Comparison of ENCODE assay signal across 8 cellular contexts in genomic region chr17:9890124-9890523, GRCh38. TPM values are rescaled to one million over a fixed set of nuclear protein-coding genes. Genes with fewer than 3 reads are reported as not detected.
DNase-seq lines count a peak whose midpoint lies in the region; ATAC-seq, FAIRE-seq and TF ChIP-seq lines count a peak whose summit lies in the region.

No MANE protein-coding gene starts in this region.

- FAIRE-seq in GM18507 (lab: Jason Lieb, UNC): peak; percentile 36

- no peak overlapping the region for H3K27ac ChIP-seq in heart left ventricle

- peak in 3 of 4 donors; percentile 39 to 52 (median 50) for ATAC-seq in heart left ventricle
- ATAC-seq in HG03196 (IDR thresholded peaks at IDR 0.05; ENCODE audit: unreplicated experiment): no peak

- no peaks in the 10 kb centered on the region for H3K4me1 ChIP-seq in heart left ventricle

- no peak for TF ChIP-seq POLR2A in heart left ventricle (IDR thresholded peaks at IDR 0.05)

- WGBS in heart left ventricle, 4 donors: 13 to 37% (median 31%) methylated on average over 2 of the region's 2 CpGs

- no peaks in the 10 kb centered on the region for H3K36me3 ChIP-seq in heart left ventricle

- peak; percentile 31 to 67 (median 49) for TF ChIP-seq CTCF in heart left ventricle (IDR thresholded peaks at IDR 0.05)

- DNase-seq in A172 (ENCODE audit: low spot score): peak; percentile 64
- DNase-seq in GM18507 (ENCODE audit: extremely low spot score, insufficient read length, low read depth): peak; percentile 20
- DNase-seq in OCI-M1 (lab: John Stamatoyannopoulos, UW): peak; percentile 4
- DNase-seq in heart left ventricle: peak in 1 of 5 donors; percentile 38
- no peak for DNase-seq in epidermal melanocyte (ENCODE audit: insufficient read length, low spot score)
- DNase-seq in NK-92 treated with Interleukin-12 subunit alpha and Interleukin-12 subunit beta, amount 100 ng/mL, for 24 hours (lab: John Stamatoyannopoulos, UW): no peak
- DNase-seq in D341Med (ENCODE audit: low spot score): no peak

- H3K4me3 ChIP-seq in heart left ventricle: no peak overlapping the region

- H3K9me3 ChIP-seq in heart left ventricle: peaks cover 0 to 10% (median 0%) of the 10 kb centered on the region in 12 donors

- intact Hi-C loops in heart left ventricle (cut with DNase I): loop anchor here in 3 of 10 donors (5.0 to 10.0 kb wide), 3 partner anchors 88 to 165 kb away; no protein-coding TSS in a partner anchor

- peaks cover 0 to 15% (median 0%) of the 10 kb centered on the region in 9 donors for H3K27me3 ChIP-seq in heart left ventricle

RNA-seq across cellular contexts. Expression of gene RCVRN, which starts 14.9 kb away (rescaled TPM):
- total RNA-seq in A172 (2014; rRNA removed; shearing (Covaris generic)): not detected in 2 replicates
- total RNA-seq in heart left ventricle: 1 to 10 TPM in 1 of 9 donors, under 1 TPM in 6, not detected in 2; 0.09 to 1.2 (median 0.27) TPM
- under 1 TPM; 0.15 to 0.19 TPM for polyA plus RNA-seq in heart left ventricle

Comparison
In these comparisons a context has a peak if more than half of its experiments do, and no peak if none do; other contexts are left out.
1. DNase-seq: peak in A172 (single experiment), GM18507 (single experiment) and OCI-M1 (single experiment); none in epidermal melanocyte (single experiment), NK-92 treated with Interleukin-12 subunit alpha and Interleukin-12 subunit beta, amount 100 ng/mL, for 24 hours (single experiment) and D341Med (single experiment).